Comparison of ENCODE assay signal across 8 cellular contexts in the genomic region with DNA sequence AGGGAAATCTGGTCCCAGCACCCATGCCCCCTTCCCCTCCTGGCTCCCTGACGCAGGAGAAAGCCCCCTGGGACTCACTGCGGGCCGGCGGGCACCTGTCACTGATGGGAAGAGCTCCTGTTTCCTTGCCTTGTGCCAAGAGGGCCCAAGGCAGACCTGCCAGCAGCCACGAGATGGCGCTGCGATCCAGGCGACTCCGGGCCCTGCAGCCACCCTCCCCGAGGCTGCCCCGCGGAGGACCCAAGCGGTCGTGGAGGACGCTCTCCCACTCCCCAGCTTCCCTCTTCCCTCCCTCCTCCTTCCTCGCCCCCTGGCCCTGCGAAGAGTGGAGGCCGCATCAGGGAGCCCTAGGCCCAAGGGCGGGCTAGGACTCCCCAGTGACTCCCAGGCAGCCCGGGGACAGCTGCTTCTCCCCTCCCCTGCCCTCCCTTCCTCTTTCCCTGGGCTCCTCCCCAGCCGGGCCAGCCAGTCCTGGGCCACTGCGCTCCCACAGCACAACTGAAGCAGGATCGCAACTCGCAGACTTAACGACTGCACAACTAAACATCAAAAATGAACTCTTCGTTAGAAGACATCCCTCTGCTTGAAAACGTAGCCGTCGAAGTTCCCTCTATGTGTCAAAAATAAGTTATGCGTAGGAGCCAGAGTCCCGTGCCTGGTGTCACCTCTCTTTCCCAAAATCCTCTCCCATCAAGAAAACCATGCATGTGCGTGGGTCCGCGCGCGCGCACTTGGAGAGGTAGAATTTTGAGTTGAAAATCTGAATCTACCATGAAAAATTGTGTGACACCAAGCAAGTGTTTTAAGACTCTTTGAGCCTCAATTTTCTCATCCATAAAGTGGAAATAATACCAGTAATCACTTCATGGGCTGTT. TPM values are rescaled to one million over a fixed set of nuclear protein-coding genes. Genes with fewer than 3 reads are reported as not detected.
DNase-seq lines count a peak whose midpoint lies in the region; ATAC-seq, FAIRE-seq and TF ChIP-seq lines count a peak whose summit lies in the region.

No MANE protein-coding gene starts in this region.

- H3K27ac Mint-ChIP-seq in activated T-helper 2 cell treated with anti-CD3 and anti-CD28 coated beads, Interferon-gamma antibody, Interleukin-2, Interleukin-4, amounts not matched to agents 10 μg/mL and 5 μg/mL and 100 μg/mL, durations not matched to agents 14 hours and 24 hours and 36 hours, result peak overlapping the region; percentile 73
- peak overlapping the region; percentile 90 for H3K27ac Mint-ChIP-seq in neural progenitor cell
- H3K27ac Mint-ChIP-seq in stimulated activated naive CD8-positive, alpha-beta T cell treated with anti-CD3 and anti-CD28 coated beads, Interleukin-15, amount 100 ng/mL, for 72 hours, result peak overlapping the region; percentile 95 to 96

- H3K9me3 Mint-ChIP-seq in activated T-helper 2 cell treated with anti-CD3 and anti-CD28 coated beads, Interferon-gamma antibody, Interleukin-2, Interleukin-4, amounts not matched to agents 10 μg/mL and 5 μg/mL and 100 μg/mL, durations not matched to agents 14 hours and 24 hours and 36 hours, result no peaks in the 10 kb centered on the region
- H3K9me3 Mint-ChIP-seq in neural progenitor cell, result peaks cover 9% of the 10 kb centered on the region
- no peaks in the 10 kb centered on the region for H3K9me3 Mint-ChIP-seq in stimulated activated naive CD8-positive, alpha-beta T cell treated with anti-CD3 and anti-CD28 coated beads, Interleukin-15, amount 100 ng/mL, for 72 hours

- intact Hi-C loops in activated T-helper 2 cell treated with anti-CD3 and anti-CD28 coated beads, Interferon-gamma antibody, Interleukin-2, Interleukin-4, amounts not matched to agents 10 μg/mL and 5 μg/mL and 100 μg/mL, durations not matched to agents 14 hours and 24 hours and 36 hours (cut with micrococcal nuclease), result loop anchor here (1.0 to 2.0 kb wide), 2 partner anchors 33 to 117 kb away; a partner anchor contains a TSS

- H3K36me3 Mint-ChIP-seq in activated T-helper 2 cell treated with anti-CD3 and anti-CD28 coated beads, Interferon-gamma antibody, Interleukin-2, Interleukin-4, amounts not matched to agents 10 μg/mL and 5 μg/mL and 100 μg/mL, durations not matched to agents 14 hours and 24 hours and 36 hours (ENCODE audit: low read depth), result no peaks in the 10 kb centered on the region
- no peaks in the 10 kb centered on the region for H3K36me3 Mint-ChIP-seq in neural progenitor cell

- H3F3A ChIP-seq in neural progenitor cell (ENCODE audit: low read depth), result no peaks in the 10 kb centered on the region

- FAIRE-seq in RCC 7860 (lab: Jason Lieb, UNC), result no peak

- no peaks in the 10 kb centered on the region for H3K36me3 ChIP-seq in neural progenitor cell

- H3K27me3 Mint-ChIP-seq in activated T-helper 2 cell treated with anti-CD3 and anti-CD28 coated beads, Interferon-gamma antibody, Interleukin-2, Interleukin-4, amounts not matched to agents 10 μg/mL and 5 μg/mL and 100 μg/mL, durations not matched to agents 14 hours and 24 hours and 36 hours (ENCODE audit: low read depth), result peaks cover 16% of the 10 kb centered on the region
- H3K27me3 Mint-ChIP-seq in neural progenitor cell (ENCODE audit: insufficient read depth, low read depth), result peaks cover 9% of the 10 kb centered on the region
- H3K27me3 Mint-ChIP-seq in stimulated activated naive CD8-positive, alpha-beta T cell treated with anti-CD3 and anti-CD28 coated beads, Interleukin-15, amount 100 ng/mL, for 72 hours, result peaks cover 34% of the 10 kb centered on the region

- H3K4me1 ChIP-seq in neural progenitor cell, result peaks cover 2% of the 10 kb centered on the region

- peak; percentile 88 for DNase-seq in Caki2 (ENCODE audit: low read depth)
- peak; percentile 78 for DNase-seq in HuH-7 (ENCODE audit: low spot score)
- peak; percentile 42 for DNase-seq in RCC 7860 (ENCODE audit: low spot score)
- DNase-seq in activated T-helper 2 cell treated with anti-CD3 and anti-CD28 coated beads, Interferon-gamma antibody, Interleukin-2, Interleukin-4, amounts not matched to agents 10 μg/mL and 5 μg/mL and 100 μg/mL, durations not matched to agents 14 hours and 24 hours and 36 hours (ENCODE audit: low spot score), result peak; percentile 73
- peak; percentile 82 for DNase-seq in fibroblast of villous mesenchyme (ENCODE audit: low read depth)
- peak; percentile 89 for DNase-seq in neural progenitor cell (ENCODE audit: low spot score)
- peak; percentile 83 to 85 for DNase-seq in stimulated activated naive CD8-positive, alpha-beta T cell treated with anti-CD3 and anti-CD28 coated beads, Interleukin-15, amount 100 ng/mL, for 72 hours

- peak overlapping the region; percentile 99 for H2AFZ ChIP-seq in neural progenitor cell (replicated peaks)

- no peak overlapping the region for H3K9ac ChIP-seq in neural progenitor cell

- no peak overlapping the region for H3K27ac ChIP-seq in neural progenitor cell

- ATAC-seq in GM21423 (IDR thresholded peaks at IDR 0.05; ENCODE audit: unreplicated experiment), result peak; percentile 88
- peak; percentile 97 for ATAC-seq in stimulated activated naive CD8-positive, alpha-beta T cell treated with anti-CD3 and anti-CD28 coated beads, Interleukin-15, amount 100 ng/mL, for 72 hours

- no peaks in the 10 kb centered on the region for H3K79me2 ChIP-seq in neural progenitor cell (ENCODE audit: low read depth)

- H3K4me1 Mint-ChIP-seq in activated T-helper 2 cell treated with anti-CD3 and anti-CD28 coated beads, Interferon-gamma antibody, Interleukin-2, Interleukin-4, amounts not matched to agents 10 μg/mL and 5 μg/mL and 100 μg/mL, durations not matched to agents 14 hours and 24 hours and 36 hours (ENCODE audit: low read depth), result peaks cover 42% of the 10 kb centered on the region
- H3K4me1 Mint-ChIP-seq in neural progenitor cell, result peaks cover 34% of the 10 kb centered on the region
- H3K4me1 Mint-ChIP-seq in stimulated activated naive CD8-positive, alpha-beta T cell treated with anti-CD3 and anti-CD28 coated beads, Interleukin-15, amount 100 ng/mL, for 72 hours, result peaks cover 28% of the 10 kb centered on the region

- peak overlapping the region; percentile 82 for H3K4me3 Mint-ChIP-seq in activated T-helper 2 cell treated with anti-CD3 and anti-CD28 coated beads, Interferon-gamma antibody, Interleukin-2, Interleukin-4, amounts not matched to agents 10 μg/mL and 5 μg/mL and 100 μg/mL, durations not matched to agents 14 hours and 24 hours and 36 hours (ENCODE audit: low read depth)
- H3K4me3 Mint-ChIP-seq in neural progenitor cell, result peak overlapping the region; percentile 86
- peak overlapping the region; percentile 80 to 81 for H3K4me3 Mint-ChIP-seq in stimulated activated naive CD8-positive, alpha-beta T cell treated with anti-CD3 and anti-CD28 coated beads, Interleukin-15, amount 100 ng/mL, for 72 hours

- peak overlapping the region; percentile 82 for H3K4me3 ChIP-seq in fibroblast of villous mesenchyme (ENCODE audit: low read depth, low read length)
- H3K4me3 ChIP-seq in neural progenitor cell, result peak overlapping the region; percentile 74

- peaks cover 25% of the 10 kb centered on the region for H3K27me3 ChIP-seq in neural progenitor cell

- TF ChIP-seq CTCF in fibroblast of villous mesenchyme (IDR thresholded peaks at IDR 0.05; ENCODE audit: insufficient read depth, low read depth, low read length) (peak; percentile 90), neural progenitor cell (IDR thresholded peaks at IDR 0.05) (peak; percentile 93)

- in situ Hi-C loops in Caki2 (cut with HindIII; ENCODE audit: low pct_unique_long_range_greater_than_20kb, low sequenced_read_pairs), result no loop called here

- H4K20me1 ChIP-seq in neural progenitor cell (ENCODE audit: low read depth), result no peaks in the 10 kb centered on the region

- peak overlapping the region; percentile 80 for H3K4me2 ChIP-seq in neural progenitor cell

- H3K9me3 ChIP-seq in neural progenitor cell (ENCODE audit: low read depth), result no peaks in the 10 kb centered on the region

RNA-seq across cellular contexts. Expression of a gene that starts 34.2 kb away (rescaled TPM):
- 1.2 TPM in 1 of 2 replicates, not detected in the other for total RNA-seq in Caki2 (2014; rRNA removed; shearing (Covaris generic); ENCODE audit: low replicate concordance)
- 246 and 249 TPM in 2 replicates for total RNA-seq in activated T-helper 2 cell treated with anti-CD3 and anti-CD28 coated beads, Interferon-gamma antibody, Interleukin-2, Interleukin-4, amounts not matched to agents 10 μg/mL and 5 μg/mL and 100 μg/mL, durations not matched to agents 14 hours and 24 hours and 36 hours
- total RNA-seq in fibroblast of villous mesenchyme (3.0 and 3.9 TPM in 2 replicates), neural progenitor cell (ENCODE audit: low replicate concordance) (0.53 TPM in 1 of 2 replicates, not detected in the other)

RNA-seq across cellular contexts. Expression of a gene that starts 56.9 kb away (rescaled TPM):
- 30.0 and 39.7 TPM in 2 replicates for total RNA-seq in Caki2 (2014; rRNA removed; shearing (Covaris generic); ENCODE audit: low replicate concordance)
- total RNA-seq in activated T-helper 2 cell treated with anti-CD3 and anti-CD28 coated beads, Interferon-gamma antibody, Interleukin-2, Interleukin-4, amounts not matched to agents 10 μg/mL and 5 μg/mL and 100 μg/mL, durations not matched to agents 14 hours and 24 hours and 36 hours, result 17.9 and 23.9 TPM in 2 replicates
- total RNA-seq in fibroblast of villous mesenchyme (12.9 and 20.3 TPM in 2 replicates), neural progenitor cell (ENCODE audit: low replicate concordance) (7.2 and 7.8 TPM in 2 replicates)

Comparison
In these comparisons a context has a peak if more than half of its experiments do, and no peak if none do; other contexts are left out.
1. RNA of a gene that starts 34.2 kb away (total RNA-seq): 246 to 249 TPM in activated T-helper 2 cell treated with anti-CD3 and anti-CD28 coated beads, Interferon-gamma antibody, Interleukin-2, Interleukin-4, amounts not matched to agents 10 μg/mL and 5 μg/mL and 100 μg/mL, durations not matched to agents 14 hours and 24 hours and 36 hours; 3.0 to 3.9 TPM in fibroblast of villous mesenchyme, 1.2 TPM in Caki2 and 0.53 TPM in neural progenitor cell; every median in the first group is over 10 times any median in the second.
2. Peak in every context shown above with its lines, with median percentiles within 50 percentile points of each other: DNase-seq, H3K27ac Mint-ChIP-seq and H3K4me3 Mint-ChIP-seq.